ENCODE assay signal across 1 cellular context in genomic region chr22:21865041-21865440, GRCh38.
TF ChIP-seq lines count a peak whose summit lies in the region.

No MANE protein-coding gene starts in this region.

TF ChIP-seq in HEK293, 187 proteins besides CTCF, POLR2A, EP300 and RAD21 (continued from another document):
- TF ChIP-seq MZF1 (tag by site-specific recombination; IDR thresholded peaks at IDR 0.05; ENCODE audit: borderline replicate concordance), result peak; percentile 87; the same call in 1 of the 2 replicates
- peak; percentile 50; the same call in 1 of the 2 replicates for TF ChIP-seq SCRT2 (tag by site-specific recombination; IDR thresholded peaks at IDR 0.05)
- TF ChIP-seq ZSCAN18 (tag by site-specific recombination; IDR thresholded peaks at IDR 0.05), result no peak
- TF ChIP-seq ZNF433 (tag by site-specific recombination; IDR thresholded peaks at IDR 0.05; ENCODE audit: low read depth), result no peak
- TF ChIP-seq ZNF692 (tag by site-specific recombination; IDR thresholded peaks at IDR 0.05), result 0 out of 2 replicates have a peak, but pooled peaks have one; percentile 66
- TF ChIP-seq OSR2 (tag by site-specific recombination; IDR thresholded peaks at IDR 0.05), result peak; percentile 85
- TF ChIP-seq KLF1 (tag by site-specific recombination; IDR thresholded peaks at IDR 0.05), result no peak
- 0 out of 2 replicates have a peak, but pooled peaks have one; percentile 23 for TF ChIP-seq PRDM4 (tag by site-specific recombination; IDR thresholded peaks at IDR 0.05)
- TF ChIP-seq IKZF3 (tag by site-specific recombination; IDR thresholded peaks at IDR 0.05), result peak; percentile 42; the same call in 1 of the 2 replicates
- TF ChIP-seq ZNF366 (tag by site-specific recombination; conservative IDR thresholded peaks at IDR 0.05), result peak; percentile 45; the same call in 1 of the 2 replicates
- TF ChIP-seq ZNF391 (tag by site-specific recombination; IDR thresholded peaks at IDR 0.05; ENCODE audit: borderline replicate concordance, low read depth), result no peak
- TF ChIP-seq ZNF768 (tag by site-specific recombination; IDR thresholded peaks at IDR 0.05), result no peak
- no peak for TF ChIP-seq ZNF280D (tag by site-specific recombination; IDR thresholded peaks at IDR 0.05)
- TF ChIP-seq ZNF629 (tag by site-specific recombination; IDR thresholded peaks at IDR 0.05), result no peak
- peak; percentile 93 for TF ChIP-seq PRDM6 (tag by site-specific recombination; IDR thresholded peaks at IDR 0.05)
- TF ChIP-seq ZXDB (tag by site-specific recombination; IDR thresholded peaks at IDR 0.05), result peak; percentile 79
- 0 out of 2 replicates have a peak, but pooled peaks have one; percentile 26 for TF ChIP-seq ZBTB44 (tag by site-specific recombination; IDR thresholded peaks at IDR 0.05)
- TF ChIP-seq SETDB1 (IDR thresholded peaks at IDR 0.05; ENCODE audit: insufficient read length, low read length), result no peak
- TF ChIP-seq ZEB2 (tag by site-specific recombination; IDR thresholded peaks at IDR 0.05), result peak; percentile 49; the same call in 1 of the 2 replicates
- TF ChIP-seq ZSCAN16 (tag by site-specific recombination; IDR thresholded peaks at IDR 0.05), result 0 out of 2 replicates have a peak, but pooled peaks have one; percentile 17
